Comparison of ENCODE assay signal across 6 cellular contexts in the genomic region with DNA sequence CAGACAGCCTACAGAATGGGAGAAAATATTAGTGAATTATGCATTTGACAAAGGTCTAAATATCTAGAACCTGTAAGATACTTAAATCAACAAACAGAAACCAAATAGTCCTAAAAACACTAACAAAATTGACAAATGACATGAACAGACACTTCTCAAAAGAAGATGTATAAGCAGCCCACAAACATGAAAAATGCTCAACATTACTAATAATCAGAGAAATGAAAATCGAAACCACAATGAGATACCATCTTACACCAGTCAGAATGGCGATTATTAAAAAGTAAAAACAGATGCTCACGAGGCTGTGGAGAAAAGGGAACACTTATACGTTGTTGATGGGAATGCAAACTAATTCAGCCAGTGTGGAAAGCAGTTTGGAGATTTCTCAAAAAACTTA.
"Had no signal": no experiment of that assay in that cellular context is flagged by ENCODE, and none has a peak within 500 bp of the region (broad histone marks: within the 10 kb centered on the region; RNA-seq: fewer than 3 reads in every experiment).

No MANE protein-coding gene starts in this region.

- H3K4me3 ChIP-seq: GM23338, K562 had no signal

- DNase-seq: H9, HCEC 1CT had no signal

- H3K9me3 Mint-ChIP-seq: GM23338 had no signal

- H3K27ac ChIP-seq: HL-60 had no signal

- H3K27ac Mint-ChIP-seq: GM23338, H9 had no signal

- ATAC-seq: GM23338, HepG2, K562 had no signal

- H3K4me2 ChIP-seq: GM23338 had no signal

- H3K4me3 Mint-ChIP-seq: GM23338, H9 had no signal

- H2AFZ ChIP-seq: GM23338 had no signal
